Comparison of ENCODE assay signal across 1 cellular context in the genomic region with DNA sequence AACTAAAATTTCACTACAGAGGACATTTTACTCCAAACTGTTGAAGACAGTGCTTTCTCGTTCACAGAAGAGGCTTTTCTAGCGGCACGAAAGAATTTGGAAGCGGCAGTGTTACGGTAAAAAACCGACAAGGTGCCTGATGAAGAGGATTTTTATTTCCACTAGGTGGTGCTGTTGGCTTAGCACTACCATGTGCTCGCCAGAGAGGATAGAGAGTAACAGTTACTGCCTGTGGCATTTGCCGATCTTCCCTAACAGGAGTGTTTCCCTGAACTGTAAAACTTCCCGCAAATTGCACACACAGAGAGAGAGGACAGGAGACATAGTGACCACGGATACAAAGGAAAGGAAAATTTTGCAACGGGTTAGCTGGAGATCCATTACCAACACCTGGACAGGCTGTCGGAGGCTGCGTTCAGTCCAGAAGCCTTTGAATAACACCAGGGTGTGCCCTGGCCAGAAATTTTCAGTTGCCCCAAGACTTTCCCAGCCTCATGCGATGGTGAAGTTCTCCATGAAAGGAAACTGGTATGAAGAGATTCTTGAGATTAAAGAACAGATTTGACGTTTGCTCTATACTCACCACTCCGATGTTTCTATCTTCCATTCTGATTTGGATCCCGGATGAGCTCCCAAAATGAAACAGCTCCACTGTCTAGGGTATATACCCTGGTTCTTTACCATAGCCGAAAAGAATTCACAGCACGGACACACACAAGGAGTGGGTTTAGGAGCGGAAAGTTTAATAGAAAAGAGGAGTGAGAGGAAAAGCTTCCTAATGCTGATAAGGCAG.
A peak's percentile ranks its signal among the peaks of the same experiment; 100 is the strongest.
TF ChIP-seq lines count a peak whose summit lies in the region.

No MANE protein-coding gene starts in this region.

TF ChIP-seq in HepG2, 621 proteins besides CTCF, POLR2A, EP300 and RAD21 (continued from another document and continues in another):
- TF ChIP-seq UBTF (CRISPR knock-in tag; IDR thresholded peaks at IDR 0.05) (0 out of 2 replicates have a peak, but pooled peaks have one; percentile 11), HNF4G (IDR thresholded peaks at IDR 0.05; ENCODE audit: borderline replicate concordance, low read depth, low read length) (no peak), HNF4G (CRISPR knock-in tag; IDR thresholded peaks at IDR 0.05; ENCODE audit: borderline replicate concordance, low read depth) (no peak), ZNF703 (CRISPR knock-in tag; IDR thresholded peaks at IDR 0.05; ENCODE audit: borderline replicate concordance) (no peak), YEATS4 (CRISPR knock-in tag; IDR thresholded peaks at IDR 0.05; ENCODE audit: borderline replicate concordance) (no peak), IRF2 (CRISPR knock-in tag; IDR thresholded peaks at IDR 0.05) (no peak), STAT5B (CRISPR knock-in tag; IDR thresholded peaks at IDR 0.05) (no peak), ZNF569 (CRISPR knock-in tag; IDR thresholded peaks at IDR 0.05; ENCODE audit: borderline replicate concordance) (no peak), HHEX (CRISPR knock-in tag; IDR thresholded peaks at IDR 0.05) (no peak), ZNF501 (CRISPR knock-in tag; IDR thresholded peaks at IDR 0.05) (no peak), SRF (IDR thresholded peaks at IDR 0.05; ENCODE audit: low read depth, low read length) (no peak), HIVEP1 (CRISPR knock-in tag; IDR thresholded peaks at IDR 0.05) (no peak), ZNF614 (CRISPR knock-in tag; IDR thresholded peaks at IDR 0.05; ENCODE audit: borderline replicate concordance) (no peak), SAP130 (CRISPR knock-in tag; IDR thresholded peaks at IDR 0.05; ENCODE audit: low read depth) (no peak; the same call in 1 of the 2 replicates), ZFP82 (CRISPR knock-in tag; IDR thresholded peaks at IDR 0.05; ENCODE audit: borderline replicate concordance) (no peak), TEAD2 (CRISPR knock-in tag; IDR thresholded peaks at IDR 0.05) (no peak), IRF1 (CRISPR knock-in tag; IDR thresholded peaks at IDR 0.05; ENCODE audit: low read depth) (no peak), SKI (IDR thresholded peaks at IDR 0.05; ENCODE audit: partially characterized antibody) (no peak), ZNF747 (CRISPR knock-in tag; IDR thresholded peaks at IDR 0.05; ENCODE audit: borderline replicate concordance) (no peak), ZNF44 (CRISPR knock-in tag; IDR thresholded peaks at IDR 0.05) (no peak), HCFC1 (IDR thresholded peaks at IDR 0.05; ENCODE audit: low read depth, low read length) (no peak), ATF1 (CRISPR knock-in tag; IDR thresholded peaks at IDR 0.05) (no peak), RAD51 (IDR thresholded peaks at IDR 0.05; ENCODE audit: borderline replicate concordance) (no peak), SNAI1 (CRISPR knock-in tag; IDR thresholded peaks at IDR 0.05; ENCODE audit: borderline replicate concordance) (no peak), ZFAT (CRISPR knock-in tag; conservative IDR thresholded peaks at IDR 0.05) (no peak), ETV5 (CRISPR knock-in tag; IDR thresholded peaks at IDR 0.05; ENCODE audit: borderline replicate concordance) (peak; percentile 8; the same call in 1 of the 2 replicates), NFE2 (CRISPR knock-in tag; IDR thresholded peaks at IDR 0.05) (no peak), ATF2 (CRISPR knock-in tag; IDR thresholded peaks at IDR 0.05) (no peak), ZBTB7A (CRISPR knock-in tag; IDR thresholded peaks at IDR 0.05) (no peak)
- TF ChIP-seq, protein P1, sequence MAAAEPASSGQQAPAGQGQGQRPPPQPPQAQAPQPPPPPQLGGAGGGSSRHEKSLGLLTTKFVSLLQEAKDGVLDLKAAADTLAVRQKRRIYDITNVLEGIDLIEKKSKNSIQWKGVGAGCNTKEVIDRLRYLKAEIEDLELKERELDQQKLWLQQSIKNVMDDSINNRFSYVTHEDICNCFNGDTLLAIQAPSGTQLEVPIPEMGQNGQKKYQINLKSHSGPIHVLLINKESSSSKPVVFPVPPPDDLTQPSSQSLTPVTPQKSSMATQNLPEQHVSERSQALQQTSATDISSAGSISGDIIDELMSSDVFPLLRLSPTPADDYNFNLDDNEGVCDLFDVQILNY (CRISPR knock-in tag; conservative IDR thresholded peaks at IDR 0.05): 0 out of 2 replicates have a peak, but pooled peaks have one; percentile 29
- TF ChIP-seq, protein P2, sequence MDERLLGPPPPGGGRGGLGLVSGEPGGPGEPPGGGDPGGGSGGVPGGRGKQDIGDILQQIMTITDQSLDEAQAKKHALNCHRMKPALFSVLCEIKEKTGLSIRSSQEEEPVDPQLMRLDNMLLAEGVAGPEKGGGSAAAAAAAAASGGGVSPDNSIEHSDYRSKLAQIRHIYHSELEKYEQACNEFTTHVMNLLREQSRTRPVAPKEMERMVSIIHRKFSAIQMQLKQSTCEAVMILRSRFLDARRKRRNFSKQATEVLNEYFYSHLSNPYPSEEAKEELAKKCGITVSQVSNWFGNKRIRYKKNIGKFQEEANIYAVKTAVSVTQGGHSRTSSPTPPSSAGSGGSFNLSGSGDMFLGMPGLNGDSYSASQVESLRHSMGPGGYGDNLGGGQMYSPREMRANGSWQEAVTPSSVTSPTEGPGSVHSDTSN (CRISPR knock-in tag; IDR thresholded peaks at IDR 0.05): no peak
- TF ChIP-seq, protein P3, sequence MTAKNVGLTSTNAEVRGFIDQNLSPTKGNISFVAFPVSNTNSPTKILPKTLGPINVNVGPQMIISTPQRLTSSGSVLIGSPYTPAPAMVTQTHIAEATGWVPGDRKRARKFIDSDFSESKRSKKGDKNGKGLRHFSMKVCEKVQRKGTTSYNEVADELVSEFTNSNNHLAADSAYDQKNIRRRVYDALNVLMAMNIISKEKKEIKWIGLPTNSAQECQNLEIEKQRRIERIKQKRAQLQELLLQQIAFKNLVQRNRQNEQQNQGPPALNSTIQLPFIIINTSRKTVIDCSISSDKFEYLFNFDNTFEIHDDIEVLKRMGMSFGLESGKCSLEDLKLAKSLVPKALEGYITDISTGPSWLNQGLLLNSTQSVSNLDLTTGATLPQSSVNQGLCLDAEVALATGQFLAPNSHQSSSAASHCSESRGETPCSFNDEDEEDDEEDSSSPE (CRISPR knock-in tag; IDR thresholded peaks at IDR 0.05): no peak
- TF ChIP-seq, protein P4, sequence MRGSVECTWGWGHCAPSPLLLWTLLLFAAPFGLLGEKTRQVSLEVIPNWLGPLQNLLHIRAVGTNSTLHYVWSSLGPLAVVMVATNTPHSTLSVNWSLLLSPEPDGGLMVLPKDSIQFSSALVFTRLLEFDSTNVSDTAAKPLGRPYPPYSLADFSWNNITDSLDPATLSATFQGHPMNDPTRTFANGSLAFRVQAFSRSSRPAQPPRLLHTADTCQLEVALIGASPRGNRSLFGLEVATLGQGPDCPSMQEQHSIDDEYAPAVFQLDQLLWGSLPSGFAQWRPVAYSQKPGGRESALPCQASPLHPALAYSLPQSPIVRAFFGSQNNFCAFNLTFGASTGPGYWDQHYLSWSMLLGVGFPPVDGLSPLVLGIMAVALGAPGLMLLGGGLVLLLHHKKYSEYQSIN (CRISPR knock-in tag; IDR thresholded peaks at IDR 0.05; ENCODE audit: borderline replicate concordance): no peak
- TF ChIP-seq, protein P5, sequence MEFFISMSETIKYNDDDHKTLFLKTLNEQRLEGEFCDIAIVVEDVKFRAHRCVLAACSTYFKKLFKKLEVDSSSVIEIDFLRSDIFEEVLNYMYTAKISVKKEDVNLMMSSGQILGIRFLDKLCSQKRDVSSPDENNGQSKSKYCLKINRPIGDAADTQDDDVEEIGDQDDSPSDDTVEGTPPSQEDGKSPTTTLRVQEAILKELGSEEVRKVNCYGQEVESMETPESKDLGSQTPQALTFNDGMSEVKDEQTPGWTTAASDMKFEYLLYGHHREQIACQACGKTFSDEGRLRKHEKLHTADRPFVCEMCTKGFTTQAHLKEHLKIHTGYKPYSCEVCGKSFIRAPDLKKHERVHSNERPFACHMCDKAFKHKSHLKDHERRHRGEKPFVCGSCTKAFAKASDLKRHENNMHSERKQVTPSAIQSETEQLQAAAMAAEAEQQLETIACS (CRISPR knock-in tag; IDR thresholded peaks at IDR 0.05): no peak
- TF ChIP-seq, protein P6, sequence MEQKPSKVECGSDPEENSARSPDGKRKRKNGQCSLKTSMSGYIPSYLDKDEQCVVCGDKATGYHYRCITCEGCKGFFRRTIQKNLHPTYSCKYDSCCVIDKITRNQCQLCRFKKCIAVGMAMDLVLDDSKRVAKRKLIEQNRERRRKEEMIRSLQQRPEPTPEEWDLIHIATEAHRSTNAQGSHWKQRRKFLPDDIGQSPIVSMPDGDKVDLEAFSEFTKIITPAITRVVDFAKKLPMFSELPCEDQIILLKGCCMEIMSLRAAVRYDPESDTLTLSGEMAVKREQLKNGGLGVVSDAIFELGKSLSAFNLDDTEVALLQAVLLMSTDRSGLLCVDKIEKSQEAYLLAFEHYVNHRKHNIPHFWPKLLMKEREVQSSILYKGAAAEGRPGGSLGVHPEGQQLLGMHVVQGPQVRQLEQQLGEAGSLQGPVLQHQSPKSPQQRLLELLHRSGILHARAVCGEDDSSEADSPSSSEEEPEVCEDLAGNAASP (CRISPR knock-in tag; IDR thresholded peaks at IDR 0.05; ENCODE audit: borderline replicate concordance): 0 out of 2 replicates have a peak, but pooled peaks have one; percentile 18
- TF ChIP-seq, protein P7, sequence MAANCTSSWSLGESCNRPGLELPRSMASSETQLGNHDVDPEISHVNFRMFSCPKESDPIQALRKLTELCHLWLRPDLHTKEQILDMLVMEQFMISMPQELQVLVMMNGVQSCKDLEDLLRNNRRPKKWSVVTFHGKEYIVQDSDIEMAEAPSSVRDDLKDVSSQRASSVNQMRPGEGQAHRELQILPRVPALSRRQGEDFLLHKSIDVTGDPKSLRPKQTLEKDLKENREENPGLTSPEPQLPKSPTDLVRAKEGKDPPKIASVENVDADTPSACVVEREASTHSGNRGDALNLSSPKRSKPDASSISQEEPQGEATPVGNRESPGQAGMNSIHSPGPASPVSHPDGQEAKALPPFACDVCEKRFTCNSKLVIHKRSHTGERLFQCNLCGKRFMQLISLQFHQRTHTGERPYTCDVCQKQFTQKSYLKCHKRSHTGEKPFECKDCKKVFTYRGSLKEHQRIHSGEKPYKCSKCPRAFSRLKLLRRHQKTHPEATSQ (CRISPR knock-in tag; IDR thresholded peaks at IDR 0.05; ENCODE audit: borderline replicate concordance): no peak
- TF ChIP-seq, protein P8, sequence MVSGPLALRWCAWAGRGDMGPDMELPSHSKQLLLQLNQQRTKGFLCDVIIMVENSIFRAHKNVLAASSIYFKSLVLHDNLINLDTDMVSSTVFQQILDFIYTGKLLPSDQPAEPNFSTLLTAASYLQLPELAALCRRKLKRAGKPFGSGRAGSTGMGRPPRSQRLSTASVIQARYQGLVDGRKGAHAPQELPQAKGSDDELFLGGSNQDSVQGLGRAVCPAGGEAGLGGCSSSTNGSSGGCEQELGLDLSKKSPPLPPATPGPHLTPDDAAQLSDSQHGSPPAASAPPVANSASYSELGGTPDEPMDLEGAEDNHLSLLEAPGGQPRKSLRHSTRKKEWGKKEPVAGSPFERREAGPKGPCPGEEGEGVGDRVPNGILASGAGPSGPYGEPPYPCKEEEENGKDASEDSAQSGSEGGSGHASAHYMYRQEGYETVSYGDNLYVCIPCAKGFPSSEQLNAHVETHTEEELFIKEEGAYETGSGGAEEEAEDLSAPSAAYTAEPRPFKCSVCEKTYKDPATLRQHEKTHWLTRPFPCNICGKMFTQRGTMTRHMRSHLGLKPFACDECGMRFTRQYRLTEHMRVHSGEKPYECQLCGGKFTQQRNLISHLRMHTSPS (CRISPR knock-in tag; IDR thresholded peaks at IDR 0.05; ENCODE audit: low read depth): no peak
- TF ChIP-seq, protein P9, sequence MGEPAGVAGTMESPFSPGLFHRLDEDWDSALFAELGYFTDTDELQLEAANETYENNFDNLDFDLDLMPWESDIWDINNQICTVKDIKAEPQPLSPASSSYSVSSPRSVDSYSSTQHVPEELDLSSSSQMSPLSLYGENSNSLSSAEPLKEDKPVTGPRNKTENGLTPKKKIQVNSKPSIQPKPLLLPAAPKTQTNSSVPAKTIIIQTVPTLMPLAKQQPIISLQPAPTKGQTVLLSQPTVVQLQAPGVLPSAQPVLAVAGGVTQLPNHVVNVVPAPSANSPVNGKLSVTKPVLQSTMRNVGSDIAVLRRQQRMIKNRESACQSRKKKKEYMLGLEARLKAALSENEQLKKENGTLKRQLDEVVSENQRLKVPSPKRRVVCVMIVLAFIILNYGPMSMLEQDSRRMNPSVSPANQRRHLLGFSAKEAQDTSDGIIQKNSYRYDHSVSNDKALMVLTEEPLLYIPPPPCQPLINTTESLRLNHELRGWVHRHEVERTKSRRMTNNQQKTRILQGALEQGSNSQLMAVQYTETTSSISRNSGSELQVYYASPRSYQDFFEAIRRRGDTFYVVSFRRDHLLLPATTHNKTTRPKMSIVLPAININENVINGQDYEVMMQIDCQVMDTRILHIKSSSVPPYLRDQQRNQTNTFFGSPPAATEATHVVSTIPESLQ (CRISPR knock-in tag; conservative IDR thresholded peaks at IDR 0.05): no peak
